Comparison of ENCODE assay signal across 13 cellular contexts in genomic region chr17:82888583-82889495, GRCh38. TPM values are rescaled to one million over a fixed set of nuclear protein-coding genes. Genes with fewer than 3 reads are reported as not detected.
DNase-seq lines count a peak whose midpoint lies in the region; ATAC-seq and TF ChIP-seq lines count a peak whose summit lies in the region.
"Had no signal": no experiment of that assay in that cellular context is flagged by ENCODE, and none has a peak within 500 bp of the region (broad histone marks: within the 10 kb centered on the region; RNA-seq: fewer than 3 reads in every experiment).

No MANE protein-coding gene starts in this region.

- H3K4me3 Mint-ChIP-seq in glutamatergic neuron (ENCODE audit: unreplicated experiment) = no peak overlapping the region
- H3K4me3 Mint-ChIP-seq: activated CD4-positive, alpha-beta memory T cell treated with anti-CD3 and anti-CD28 coated beads, Interleukin-2, amount 10 ng/mL, durations not matched to agents 7 days and 5 days had no signal

- H3K27me3 Mint-ChIP-seq in glutamatergic neuron (ENCODE audit: unreplicated experiment) = peaks cover 17% of the 10 kb centered on the region
- H3K27me3 Mint-ChIP-seq: activated CD4-positive, alpha-beta memory T cell treated with anti-CD3 and anti-CD28 coated beads, Interleukin-2, amount 10 ng/mL, durations not matched to agents 7 days and 5 days had no signal

- H3K4me1 ChIP-seq in HUES48 (ENCODE audit: control insufficient read depth, insufficient read depth, low read length) (peaks cover 15% of the 10 kb centered on the region), spleen (peaks cover 12 to 84% (median 67%) of the 10 kb centered on the region in 6 donors)

- H3K9ac ChIP-seq in HUES48 (ENCODE audit: low read depth, low read length) = no peak overlapping the region; the same call in 1 of the 2 replicates

- no peak for TF ChIP-seq POLR2A in spleen (IDR thresholded peaks at IDR 0.05)

- ATAC-seq in left colon = peak; percentile 61
- ATAC-seq: activated naive CD4-positive, alpha-beta T cell treated with anti-CD3 and anti-CD28 coated beads, Interleukin-2, amount 50 U/mL, for 72 hours had no signal

- H3K4me3 ChIP-seq in HUES48 (ENCODE audit: low read depth, low read length) = no peak overlapping the region
- no peak overlapping the region for H3K4me3 ChIP-seq in spleen
- H3K4me3 ChIP-seq: dorsolateral prefrontal cortex had no signal

- TF ChIP-seq CTCF in VCaP (conservative IDR thresholded peaks at IDR 0.05) = no peak
- no peak for TF ChIP-seq CTCF in spleen (IDR thresholded peaks at IDR 0.05 in 8 of 11, conservative IDR thresholded peaks at IDR 0.05 in 3 of 11)
- TF ChIP-seq CTCF in glutamatergic neuron (IDR thresholded peaks at IDR 0.05; ENCODE audit: partially characterized antibody, unreplicated experiment) = no peak

- H3K27me3 ChIP-seq in HUES48 (ENCODE audit: control insufficient read depth, insufficient read depth, low read length) = no peaks in the 10 kb centered on the region
- H3K27me3 ChIP-seq in spleen (replicated peaks in 1 of 7) = no peaks in the 10 kb centered on the region
- H3K27me3 ChIP-seq: dorsolateral prefrontal cortex had no signal

- H3K9me3 ChIP-seq in HUES48 (ENCODE audit: control insufficient read depth, insufficient read depth, low read length) (no peaks in the 10 kb centered on the region), spleen (no peaks in the 10 kb centered on the region)

- DNase-seq in left colon = peak in 1 of 2 donors; percentile 58
- peak; percentile 77 for DNase-seq in spleen
- DNase-seq in T-helper 1 cell = no peak
- no peak for DNase-seq in NCI-H82 (lab: John Stamatoyannopoulos, UW)
- no peak for DNase-seq in stimulated activated naive CD4-positive, alpha-beta T cell (lab: John Stamatoyannopoulos, UW)
- no peak for DNase-seq in glutamatergic neuron
- DNase-seq: activated CD4-positive, alpha-beta memory T cell treated with anti-CD3 and anti-CD28 coated beads, Interleukin-2, amount 10 ng/mL, durations not matched to agents 7 days and 5 days; dorsolateral prefrontal cortex; NCI-H524 had no signal

- H3K36me3 Mint-ChIP-seq in glutamatergic neuron (ENCODE audit: unreplicated experiment) = peaks cover 8% of the 10 kb centered on the region

- peak overlapping the region; percentile 74 for H3K27ac ChIP-seq in HUES48 (ENCODE audit: low read depth, low read length)
- H3K27ac ChIP-seq in VCaP = peak overlapping the region; percentile 100
- peak overlapping the region in 4 of 8 donors; percentile 27 to 60 (median 45) for H3K27ac ChIP-seq in spleen
- H3K27ac ChIP-seq: dorsolateral prefrontal cortex had no signal

- WGBS in spleen, 5 donors = 65 to 78% (median 76%) methylated on average over 13 to 30 of the region's 30 CpGs

- intact Hi-C loops in left colon (cut with DNase I, micrococcal nuclease) (no loop called here), spleen (cut with DNase I; ENCODE audit: low total_unique reads) (no loop called here)

- H3K36me3 ChIP-seq in HUES48 (ENCODE audit: control insufficient read depth, insufficient read depth, low read length) (peaks cover 23% of the 10 kb centered on the region), spleen (peaks cover 0 to 52% (median 3%) of the 10 kb centered on the region in 6 donors)

- H3K4me1 Mint-ChIP-seq in glutamatergic neuron (ENCODE audit: low read depth, unreplicated experiment) = peaks cover 50% of the 10 kb centered on the region

- H3K9me3 Mint-ChIP-seq in glutamatergic neuron (ENCODE audit: unreplicated experiment) = peaks cover 13% of the 10 kb centered on the region
- H3K9me3 Mint-ChIP-seq: activated CD4-positive, alpha-beta memory T cell treated with anti-CD3 and anti-CD28 coated beads, Interleukin-2, amount 10 ng/mL, durations not matched to agents 7 days and 5 days; activated naive CD4-positive, alpha-beta T cell treated with anti-CD3 and anti-CD28 coated beads, Interleukin-2, amount 50 U/mL, for 72 hours had no signal

- H3K27ac Mint-ChIP-seq in glutamatergic neuron (ENCODE audit: unreplicated experiment) = no peak overlapping the region
- H3K27ac Mint-ChIP-seq: activated CD4-positive, alpha-beta memory T cell treated with anti-CD3 and anti-CD28 coated beads, Interleukin-2, amount 10 ng/mL, durations not matched to agents 7 days and 5 days had no signal

RNA-seq across cellular contexts. Expression of gene ZNF750, which starts 49.0 kb away (rescaled TPM):
- total RNA-seq in left colon (not detected), spleen (under 1 TPM in 2 of 7 donors, not detected in 5; 0.12 to 0.13 TPM), glutamatergic neuron (ENCODE audit: unreplicated experiment) (1.4 TPM)
- polyA plus RNA-seq in spleen = under 1 TPM; 0.05 to 0.16 (median 0.15) TPM
- total RNA-seq: activated CD4-positive, alpha-beta memory T cell treated with anti-CD3 and anti-CD28 coated beads, Interleukin-2, amount 10 ng/mL, durations not matched to agents 7 days and 5 days; activated naive CD4-positive, alpha-beta T cell treated with anti-CD3 and anti-CD28 coated beads, Interleukin-2, amount 50 U/mL, for 72 hours; M059J had no signal
